Comparison of ENCODE assay signal across 8 cellular contexts in genomic region chr12:57126561-57126960, GRCh38. TPM values are rescaled to one million over a fixed set of nuclear protein-coding genes. Genes with fewer than 3 reads are reported as not detected.
DNase-seq lines count a peak whose midpoint lies in the region; ATAC-seq and TF ChIP-seq lines count a peak whose summit lies in the region.

No MANE protein-coding gene starts in this region.

- DNase-seq in central memory CD8-positive, alpha-beta T cell (ENCODE audit: low spot score in 2 of 2) = no peak
- DNase-seq in naive thymus-derived CD8-positive, alpha-beta T cell = peak in 1 of 10 donors; percentile 34
- DNase-seq in SIG-M5 (lab: John Stamatoyannopoulos, UW) (no peak), GOT3 (lab: John Stamatoyannopoulos, UW) (no peak)

- H3K4me1 ChIP-seq in HUES48 (ENCODE audit: control insufficient read depth, insufficient read depth, low read length) = peaks cover 27% of the 10 kb centered on the region

- no peaks in the 10 kb centered on the region for H3K9me3 ChIP-seq in HUES48 (ENCODE audit: control insufficient read depth, insufficient read depth, low read length)

- H3K9ac ChIP-seq in HUES48 (ENCODE audit: low read depth, low read length) = no peak overlapping the region

- H3K27ac ChIP-seq in 22Rv1 = peak overlapping the region; percentile 75; the same call in 1 of the 2 replicates
- peak overlapping the region; percentile 94 for H3K27ac ChIP-seq in HUES48 (ENCODE audit: low read depth, low read length)

- no peaks in the 10 kb centered on the region for H3K27me3 ChIP-seq in HUES48 (ENCODE audit: control insufficient read depth, insufficient read depth, low read length)

- H3K4me1 Mint-ChIP-seq in central memory CD8-positive, alpha-beta T cell = peaks cover 6% of the 10 kb centered on the region
- H3K4me1 Mint-ChIP-seq in naive thymus-derived CD8-positive, alpha-beta T cell = peaks cover 11 to 18% (median 17%) of the 10 kb centered on the region in 4 donors

- peak overlapping the region; percentile 84 for H3K4me3 Mint-ChIP-seq in central memory CD8-positive, alpha-beta T cell
- peak overlapping the region; percentile 19 to 95 (median 70) for H3K4me3 Mint-ChIP-seq in naive thymus-derived CD8-positive, alpha-beta T cell

- H3K36me3 ChIP-seq in HUES48 (ENCODE audit: control insufficient read depth, insufficient read depth, low read length) = no peaks in the 10 kb centered on the region

- H3K4me3 ChIP-seq in HUES48 (ENCODE audit: low read depth, low read length) = peak overlapping the region; percentile 91; the same call in 1 of the 2 replicates

- no peaks in the 10 kb centered on the region for H3K9me3 Mint-ChIP-seq in central memory CD8-positive, alpha-beta T cell
- H3K9me3 Mint-ChIP-seq in naive thymus-derived CD8-positive, alpha-beta T cell = no peaks in the 10 kb centered on the region

- H3K36me3 Mint-ChIP-seq in central memory CD8-positive, alpha-beta T cell (ENCODE audit: insufficient read depth) = peaks cover 5% of the 10 kb centered on the region
- H3K36me3 Mint-ChIP-seq in naive thymus-derived CD8-positive, alpha-beta T cell = no peaks in the 10 kb centered on the region

- H3K27ac Mint-ChIP-seq in central memory CD8-positive, alpha-beta T cell (ENCODE audit: low read depth) = no peak overlapping the region
- H3K27ac Mint-ChIP-seq in naive thymus-derived CD8-positive, alpha-beta T cell = peak overlapping the region in 3 of 10 donors; percentile 24 to 85 (median 62)

- peaks cover 14% of the 10 kb centered on the region for H3K27me3 Mint-ChIP-seq in central memory CD8-positive, alpha-beta T cell
- peaks cover 0 to 8% (median 0%) of the 10 kb centered on the region in 5 donors for H3K27me3 Mint-ChIP-seq in naive thymus-derived CD8-positive, alpha-beta T cell

- POLR2A ChIA-PET in naive thymus-derived CD8-positive, alpha-beta T cell (lab: Charles Lee) = interaction anchor here (1.2 to 1.4 kb wide), 3 partner anchors 14 to 79 kb away, joined by 3 to 5 read pairs (median 4); no protein-coding TSS in a partner anchor

- TF ChIP-seq CTCF in 22Rv1 (IDR thresholded peaks at IDR 0.05) = no peak

- ATAC-seq in central memory CD8-positive, alpha-beta T cell (replicated peaks; ENCODE audit: extremely low read depth, poor library complexity, severe bottlenecking) = no peak
- no peak for ATAC-seq in naive thymus-derived CD8-positive, alpha-beta T cell
- ATAC-seq in GM19452 (IDR thresholded peaks at IDR 0.05; ENCODE audit: unreplicated experiment) (no peak), HG02981 (IDR thresholded peaks at IDR 0.05; ENCODE audit: unreplicated experiment) (no peak)

RNA-seq across cellular contexts. Expression of gene LRP1, which starts 1.7 kb away (rescaled TPM):
- 1 to 10 TPM; 4.9 to 6.0 TPM for total RNA-seq in naive thymus-derived CD8-positive, alpha-beta T cell
- under 1 TPM in 2 of 3 donors, not detected in 1; 0.51 to 0.52 TPM for polyA plus RNA-seq in naive thymus-derived CD8-positive, alpha-beta T cell

RNA-seq across cellular contexts. Expression of gene STAT6, which starts 15.4 kb away (rescaled TPM):
- 100 to 1,000 TPM; 298 to 316 TPM for total RNA-seq in naive thymus-derived CD8-positive, alpha-beta T cell
- polyA plus RNA-seq in naive thymus-derived CD8-positive, alpha-beta T cell = 10 to 100 TPM; 80.2 to 97.1 (median 80.5) TPM

RNA-seq across cellular contexts. Expression of gene LRP1-AS, which starts 20.9 kb away (rescaled TPM):
- total RNA-seq in naive thymus-derived CD8-positive, alpha-beta T cell = not detected
- not detected for polyA plus RNA-seq in naive thymus-derived CD8-positive, alpha-beta T cell

RNA-seq across cellular contexts. Expression of gene NAB2, which starts 37.6 kb away (rescaled TPM):
- total RNA-seq in naive thymus-derived CD8-positive, alpha-beta T cell = 10 to 100 TPM; 16.0 to 19.2 TPM
- 1 to 10 TPM; 1.2 to 4.0 (median 1.3) TPM for polyA plus RNA-seq in naive thymus-derived CD8-positive, alpha-beta T cell

RNA-seq across cellular contexts. Expression of gene NEMP1, which starts 48.0 kb away (rescaled TPM):
- 10 to 100 TPM; 27.8 to 29.5 TPM for total RNA-seq in naive thymus-derived CD8-positive, alpha-beta T cell
- polyA plus RNA-seq in naive thymus-derived CD8-positive, alpha-beta T cell = 1 to 10 TPM; 2.6 to 5.5 (median 4.1) TPM
